ENCODE assay signal across 17 cellular contexts in the genomic region with DNA sequence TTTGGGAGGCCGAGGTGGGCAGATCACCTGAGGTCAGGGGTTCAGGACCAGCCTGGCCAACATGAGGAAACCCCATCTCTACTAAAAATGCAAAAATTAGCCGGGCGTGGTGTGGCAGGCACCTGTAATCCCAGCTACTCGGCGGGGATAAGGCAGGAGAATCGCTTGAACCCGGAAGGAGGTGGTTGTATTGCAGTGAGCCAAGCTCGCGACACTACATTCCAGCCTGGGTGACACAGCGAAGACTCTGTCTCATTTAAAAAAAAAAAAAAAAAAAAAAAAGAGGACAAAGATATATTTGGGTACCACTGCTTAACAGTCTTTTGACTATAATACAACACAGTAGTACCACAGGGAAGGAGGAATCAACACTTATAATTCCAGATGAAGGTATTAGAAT.
"Had no signal": no experiment of that assay in that cellular context is flagged by ENCODE, and none has a peak within 500 bp of the region (broad histone marks: within the 10 kb centered on the region; RNA-seq: fewer than 3 reads in every experiment).

No MANE protein-coding gene starts in this region.

- H3K9me3 Mint-ChIP-seq: central memory CD8-positive, alpha-beta T cell; neural crest cell had no signal

- DNase-seq: activated effector memory CD4-positive, alpha-beta T cell treated with anti-CD3 and anti-CD28 coated beads, Interleukin-2, amount 50 U/mL, for 16 hours; activated naive CD4-positive, alpha-beta T cell treated with anti-CD3 and anti-CD28 coated beads, Interleukin-2, amount 50 U/mL, for 16 hours; activated T-cell treated with anti-CD3 and anti-CD28 coated beads, Interleukin-2, amount 50 U/mL, for 48 hours; colonic mucosa; dorsolateral prefrontal cortex; heart left ventricle; mesenchymal stem cell; mucosa of descending colon; occipital lobe; posterior cingulate gyrus; retina; stimulated activated CD4-positive, alpha-beta T cell treated with anti-CD3 and anti-CD28 coated beads, Interleukin-4, amount 100 ng/mL, for 1 hour; stimulated activated naive CD8-positive, alpha-beta T cell treated with anti-CD3 and anti-CD28 coated beads, Interleukin-15, Interleukin-2, amounts not matched to agents 100 U/mL and 50 U/mL, for 24 hours; T-helper 1 cell; T-helper 9 cell had no signal

- ATAC-seq: heart left ventricle; mucosa of descending colon; stimulated activated naive CD8-positive, alpha-beta T cell treated with anti-CD3 and anti-CD28 coated beads, Interleukin-15, Interleukin-2, amounts not matched to agents 100 U/mL and 50 U/mL, for 24 hours had no signal

- H3K27me3 Mint-ChIP-seq: central memory CD8-positive, alpha-beta T cell had no signal

- H3K4me3 Mint-ChIP-seq: central memory CD8-positive, alpha-beta T cell; neural crest cell had no signal
